In the genomic region with DNA sequence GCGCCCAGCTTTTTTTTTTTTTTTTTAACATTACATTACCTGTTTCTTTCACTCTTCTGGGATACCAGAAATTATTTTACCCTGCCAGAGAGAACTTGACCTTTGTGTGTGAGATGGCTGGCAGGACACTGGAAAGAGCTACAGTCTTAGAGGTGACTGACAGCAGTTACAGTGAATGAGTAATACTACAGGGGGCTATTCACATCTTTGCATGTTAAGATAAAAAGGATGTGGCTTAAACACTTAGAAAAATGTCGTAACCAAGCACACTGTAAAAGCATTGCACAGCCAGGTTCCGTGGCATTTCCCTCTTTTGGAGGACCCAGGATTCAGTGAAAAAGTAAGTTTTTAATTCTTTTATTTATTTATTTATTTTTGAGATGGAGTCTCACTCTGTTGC, we compare ENCODE assay signal across 17 cellular contexts. TPM values are rescaled to one million over a fixed set of nuclear protein-coding genes. Genes with fewer than 3 reads are reported as not detected.
DNase-seq lines count a peak whose midpoint lies in the region; ATAC-seq and TF ChIP-seq lines count a peak whose summit lies in the region.
"Had no signal": no experiment of that assay in that cellular context is flagged by ENCODE, and none has a peak within 500 bp of the region (broad histone marks: within the 10 kb centered on the region; RNA-seq: fewer than 3 reads in every experiment).

No MANE protein-coding gene starts in this region.

- DNase-seq in AML-193 (lab: John Stamatoyannopoulos, UW) = peak; percentile 69 to 70
- peak; percentile 31 for DNase-seq in HT1080 (ENCODE audit: low read depth)
- DNase-seq in NOMO-1 treated with dmso at 0.1 percent for 144 hours (lab: John Stamatoyannopoulos, UW; ENCODE audit: unreplicated experiment) = peak; percentile 74
- peak; percentile 32 for DNase-seq in amniotic epithelial cell (ENCODE audit: low read depth)
- no peak for DNase-seq in upper lobe of left lung
- no peak for DNase-seq in naive thymus-derived CD8-positive, alpha-beta T cell
- no peak for DNase-seq in NCI-H2171 (lab: John Stamatoyannopoulos, UW)
- DNase-seq: GF-D8, IMR-90, Kasumi-1, NCI-H1048, NCI-H146, NCI-H345, NCI-H69, SJCRH30 had no signal

- H3K4me3 Mint-ChIP-seq in naive thymus-derived CD8-positive, alpha-beta T cell = no peak overlapping the region
- H3K4me3 Mint-ChIP-seq: CD14-positive monocyte had no signal

- no peak for TF ChIP-seq POLR2A in upper lobe of left lung (IDR thresholded peaks at IDR 0.05)

- no peaks in the 10 kb centered on the region for H3K36me3 ChIP-seq in upper lobe of left lung
- H3K36me3 ChIP-seq: SJCRH30 had no signal

- no peak for TF ChIP-seq EP300 in upper lobe of left lung (IDR thresholded peaks at IDR 0.05)

- POLR2A ChIA-PET in naive thymus-derived CD8-positive, alpha-beta T cell (lab: Charles Lee) = no interaction called here

- no peak overlapping the region for H3K27ac ChIP-seq in upper lobe of left lung
- H3K27ac ChIP-seq: SJCRH30 had no signal

- ATAC-seq in HG02840 (IDR thresholded peaks at IDR 0.05; ENCODE audit: low FRiP score, unreplicated experiment) (no peak), upper lobe of left lung (ENCODE audit: low FRiP score in 2 of 2) (no peak)
- no peak for ATAC-seq in naive thymus-derived CD8-positive, alpha-beta T cell

- no peaks in the 10 kb centered on the region for H3K9me3 Mint-ChIP-seq in naive thymus-derived CD8-positive, alpha-beta T cell

- 81 to 82% methylated on average over 3 of the region's 3 CpGs for WGBS in upper lobe of left lung, 2 donors

- H3K4me3 ChIP-seq in upper lobe of left lung = no peak overlapping the region
- H3K4me3 ChIP-seq: SJCRH30 had no signal

- no peaks in the 10 kb centered on the region for H3K36me3 Mint-ChIP-seq in naive thymus-derived CD8-positive, alpha-beta T cell
- H3K36me3 Mint-ChIP-seq: CD14-positive monocyte had no signal

- H3K27me3 ChIP-seq in upper lobe of left lung = no peaks in the 10 kb centered on the region
- H3K27me3 ChIP-seq: SJCRH30 had no signal

- H3K4me1 Mint-ChIP-seq in naive thymus-derived CD8-positive, alpha-beta T cell = no peaks in the 10 kb centered on the region

- no peaks in the 10 kb centered on the region for H3K9me3 ChIP-seq in upper lobe of left lung
- H3K9me3 ChIP-seq: SJCRH30 had no signal

- no peak for TF ChIP-seq CTCF in upper lobe of left lung (IDR thresholded peaks at IDR 0.05)

- H3K27ac Mint-ChIP-seq in naive thymus-derived CD8-positive, alpha-beta T cell = no peak overlapping the region

- H3K4me1 ChIP-seq in upper lobe of left lung = no peaks in the 10 kb centered on the region
- H3K4me1 ChIP-seq: SJCRH30 had no signal

- peaks cover 3 to 9% (median 7%) of the 10 kb centered on the region in 5 donors for H3K27me3 Mint-ChIP-seq in naive thymus-derived CD8-positive, alpha-beta T cell

RNA-seq across cellular contexts. Expression of a gene that starts 18.8 kb away (rescaled TPM):
- total RNA-seq in HT1080 (2014; rRNA removed; shearing (Covaris generic)) = 4.6 and 4.8 TPM in 2 replicates
- polyA plus RNA-seq in HT1080 (2015; cell fraction: cytosol; rRNA removed) = 4.4 and 5.0 TPM in 2 replicates
- polyA plus RNA-seq in HT1080 (2015; cell fraction: nucleus; rRNA removed) = 6.7 and 8.6 TPM in 2 replicates
- 10 to 100 TPM; 10.5 to 36.7 (median 16.5) TPM for total RNA-seq in upper lobe of left lung
- total RNA-seq in naive thymus-derived CD8-positive, alpha-beta T cell = under 1 TPM in 1 of 2 experiments, not detected in 1; 0.18 TPM
- polyA plus RNA-seq in naive thymus-derived CD8-positive, alpha-beta T cell = not detected

RNA-seq across cellular contexts. Expression of a gene that starts 20.8 kb away (rescaled TPM):
- 46.9 and 49.1 TPM in 2 replicates for total RNA-seq in HT1080 (2014; rRNA removed; shearing (Covaris generic))
- polyA plus RNA-seq in HT1080 (2015; cell fraction: cytosol; rRNA removed) = 33.9 and 42.0 TPM in 2 replicates
- polyA plus RNA-seq in HT1080 (2015; cell fraction: nucleus; rRNA removed) = 89.0 and 105 TPM in 2 replicates
- total RNA-seq in upper lobe of left lung = 10 to 100 TPM in 5 of 6 donors, 1 to 10 TPM in 1; 5.4 to 20.5 (median 15.7) TPM
- 10 to 100 TPM; 23.0 to 24.8 TPM for total RNA-seq in naive thymus-derived CD8-positive, alpha-beta T cell
- polyA plus RNA-seq in naive thymus-derived CD8-positive, alpha-beta T cell = 10 to 100 TPM; 10.6 to 16.0 (median 14.0) TPM

Comparison
In these comparisons a context has a peak if more than half of its experiments do, and no peak if none do; other contexts are left out.
1. DNase-seq: peak in AML-193 (2 of 2), HT1080 (single experiment), NOMO-1 treated with dmso at 0.1 percent for 144 hours (single experiment) and amniotic epithelial cell (single experiment); none in upper lobe of left lung (0 of 2), naive thymus-derived CD8-positive, alpha-beta T cell (0 of 10) and NCI-H2171 (single experiment).